ENCODE assay signal across 8 cellular contexts in genomic region chr12:95473947-95474817, GRCh38. TPM values are rescaled to one million over a fixed set of nuclear protein-coding genes. Genes with fewer than 3 reads are reported as not detected.
DNase-seq lines count a peak whose midpoint lies in the region; ATAC-seq and TF ChIP-seq lines count a peak whose summit lies in the region.

Gene METAP2, plus strand, starts transcription at chr12:95474152. Its CDS starts 28 bp downstream, at chr12:95474180.

- no peaks in the 10 kb centered on the region for H3K9me3 ChIP-seq in spleen

- H3K36me3 ChIP-seq in spleen, result peaks cover 0 to 34% (median 20%) of the 10 kb centered on the region in 6 donors

- TF ChIP-seq CTCF in activated B cell treated with CpG ODN at 0.5 μM for 24 hours (IDR thresholded peaks at IDR 0.05) (no peak), spleen (IDR thresholded peaks at IDR 0.05 in 8 of 11, conservative IDR thresholded peaks at IDR 0.05 in 3 of 11) (no peak)

- CTCF ChIA-PET in activated B cell treated with CpG ODN at 0.5 μM for 24 hours (lab: Charles Lee), result interaction anchor here (1.1 to 2.4 kb wide), 2 partner anchors 60 to 257 kb away, joined by 3 to 7 read pairs; partner anchors contain the start of gene VEZT

- peaks cover 2% of the 10 kb centered on the region for H3K27me3 Mint-ChIP-seq in activated B cell treated with CpG ODN at 0.5 μM for 24 hours
- H3K27me3 Mint-ChIP-seq in immature natural killer cell (ENCODE audit: low read depth in 3 of 3), result peaks cover 2 to 7% (median 2%) of the 10 kb centered on the region in 3 donors

- intact Hi-C loops in activated B cell treated with CpG ODN at 0.5 μM for 24 hours (cut with micrococcal nuclease) (loop anchor here (1.0 to 5.0 kb wide), 9 partner anchors 9 to 1797 kb away; partner anchors contain the start of genes CRADD, FGD6, LTA4H and NDUFA12), spleen (cut with DNase I; ENCODE audit: low total_unique reads) (loop anchor here (10.0 kb wide), 1 partner anchor 259 kb away; the partner anchor contains the start of genes FGD6 and VEZT)

- H3K27ac ChIP-seq in caudate nucleus (ENCODE audit: low read depth, low read length), result peak within 1 kb of the TSS; percentile 88
- peak within 1 kb of the TSS; percentile 81 to 94 (median 92) for H3K27ac ChIP-seq in spleen

- peak within 1 kb of the TSS; percentile 65 to 93 (median 80) for H3K4me3 ChIP-seq in spleen

- DNase-seq in AG08395 (ENCODE audit: low spot score), result peak; percentile 97
- DNase-seq in NCI-H345 (lab: John Stamatoyannopoulos, UW), result peak; percentile 96
- DNase-seq in activated B cell treated with CpG ODN at 0.5 μM for 24 hours, result peak; percentile 87
- peak; percentile 8 to 97 (median 93) for DNase-seq in caudate nucleus (lab: John Stamatoyannopoulos, UW)
- peak; percentile 82 to 85 (median 82) for DNase-seq in immature natural killer cell
- DNase-seq in spleen, result peak; percentile 98

- 0% methylated on average over 44 to 54 of the region's 54 CpGs for WGBS in spleen, 5 donors

- no peaks in the 10 kb centered on the region for H3K9me3 Mint-ChIP-seq in activated B cell treated with CpG ODN at 0.5 μM for 24 hours
- H3K9me3 Mint-ChIP-seq in immature natural killer cell, result no peaks in the 10 kb centered on the region

- H3K27me3 ChIP-seq in spleen (replicated peaks in 1 of 7), result no peaks in the 10 kb centered on the region

- H3K36me3 Mint-ChIP-seq in activated B cell treated with CpG ODN at 0.5 μM for 24 hours (ENCODE audit: low read depth) (peaks cover 51% of the 10 kb centered on the region), immature natural killer cell (peaks cover 12 to 17% (median 13%) of the 10 kb centered on the region in 3 donors)

- H3K4me1 Mint-ChIP-seq in activated B cell treated with CpG ODN at 0.5 μM for 24 hours (peaks cover 52% of the 10 kb centered on the region), immature natural killer cell (peaks cover 47 to 61% of the 10 kb centered on the region in 2 donors)

- POLR2A ChIA-PET in activated B cell treated with CpG ODN at 0.5 μM for 24 hours (lab: Charles Lee), result interaction anchor here (0.5 to 2.7 kb wide), 25 partner anchors 8 to 1797 kb away, joined by 3 to 26 read pairs (median 5); partner anchors contain the start of genes AMDHD1, CCDC38, CRADD and FGD6

- peaks cover 17 to 58% (median 38%) of the 10 kb centered on the region in 6 donors for H3K4me1 ChIP-seq in spleen

- peak; percentile 98 for ATAC-seq in HG03196 (IDR thresholded peaks at IDR 0.05; ENCODE audit: unreplicated experiment)
- peak; percentile 97 for ATAC-seq in activated B cell treated with CpG ODN at 0.5 μM for 24 hours (ENCODE audit: low read depth)

- H3K27ac Mint-ChIP-seq in activated B cell treated with CpG ODN at 0.5 μM for 24 hours (peak within 1 kb of the TSS; percentile 99), immature natural killer cell (peak within 1 kb of the TSS; percentile 97 to 100 (median 98))

- peak; percentile 97 for TF ChIP-seq POLR2A in GM18951 (IDR thresholded peaks at IDR 0.05; ENCODE audit: extremely low read depth, insufficient read depth, insufficient read length)
- peak in 2 of 3 donors; percentile 69 to 90 for TF ChIP-seq POLR2A in spleen (IDR thresholded peaks at IDR 0.05)

- in situ Hi-C loops in GM18951 (cut with MboI; ENCODE audit: low sequenced_read_pairs, unreplicated experiment), result no loop called here

- H3K4me3 Mint-ChIP-seq in activated B cell treated with CpG ODN at 0.5 μM for 24 hours (peak within 1 kb of the TSS; percentile 100), immature natural killer cell (peak within 1 kb of the TSS; percentile 100)

RNA-seq across cellular contexts. Expression of gene METAP2, which starts in this region (rescaled TPM):
- total RNA-seq in activated B cell treated with CpG ODN at 0.5 μM for 24 hours (63.0 and 67.4 TPM in 2 replicates), spleen (10 to 100 TPM; 35.1 to 69.2 (median 48.3) TPM)
- polyA plus RNA-seq in immature natural killer cell (10 to 100 TPM; 26.8 to 47.5 (median 35.3) TPM), spleen (10 to 100 TPM; 29.8 to 46.0 (median 38.3) TPM)

Comparison
In these comparisons a context has a peak if more than half of its experiments do, and no peak if none do; other contexts are left out.
1. Peak in every context shown above with its lines: DNase-seq, ATAC-seq, H3K4me3 ChIP-seq and H3K27ac ChIP-seq.